ENCODE assay signal across 10 cellular contexts in genomic region chr16:11099672-11100195, GRCh38.
DNase-seq lines count a peak whose midpoint lies in the region; ATAC-seq, FAIRE-seq and TF ChIP-seq lines count a peak whose summit lies in the region.
"Had no signal": no experiment of that assay in that cellular context is flagged by ENCODE, and none has a peak within 500 bp of the region (broad histone marks: within the 10 kb centered on the region; RNA-seq: fewer than 3 reads in every experiment).

No MANE protein-coding gene starts in this region.

- H3K36me3 ChIP-seq in lower lobe of right lung = peaks cover 13% of the 10 kb centered on the region
- no peaks in the 10 kb centered on the region for H3K36me3 ChIP-seq in vagina
- peaks cover 0 to 17% (median 0%) of the 10 kb centered on the region in 3 donors for H3K36me3 ChIP-seq in tibial nerve

- H3K36me3 Mint-ChIP-seq in natural killer cell treated with Interleukin-12 subunit alpha and Interleukin-12 subunit beta and Interleukin-15 and Interleukin-18, amount 100 ng/mL, for 72 hours = no peaks in the 10 kb centered on the region
- no peaks in the 10 kb centered on the region for H3K36me3 Mint-ChIP-seq in natural killer cell
- H3K36me3 Mint-ChIP-seq in T-helper 2 cell treated with Interferon-gamma antibody and Interleukin-4, amounts not matched to agents 5 μg/mL and 100 μg/mL, for 36 hours (ENCODE audit: low read depth) = peaks cover 19% of the 10 kb centered on the region

- WGBS in tibial nerve, 2 donors = 78 to 83% methylated on average over 7 of the region's 7 CpGs

- ATAC-seq in natural killer cell treated with Interleukin-12 subunit alpha and Interleukin-12 subunit beta and Interleukin-15 and Interleukin-18, amount 100 ng/mL, for 72 hours = peak; percentile 25 to 37
- ATAC-seq in natural killer cell (no peak), lower lobe of right lung (no peak), HG03039 (IDR thresholded peaks at IDR 0.05; ENCODE audit: unreplicated experiment) (no peak)

- no peak overlapping the region for H3K4me3 ChIP-seq in lower lobe of right lung
- H3K4me3 ChIP-seq in vagina = no peak overlapping the region
- no peak overlapping the region for H3K4me3 ChIP-seq in tibial nerve

- TF ChIP-seq POLR2A in vagina (IDR thresholded peaks at IDR 0.05) (no peak), tibial nerve (IDR thresholded peaks at IDR 0.05) (no peak)

- FAIRE-seq in urothelium cell line (lab: Jason Lieb, UNC) = no peak

- H3K9me3 Mint-ChIP-seq in natural killer cell treated with Interleukin-12 subunit alpha and Interleukin-12 subunit beta and Interleukin-15 and Interleukin-18, amount 100 ng/mL, for 72 hours = no peaks in the 10 kb centered on the region
- H3K9me3 Mint-ChIP-seq in natural killer cell = no peaks in the 10 kb centered on the region
- no peaks in the 10 kb centered on the region for H3K9me3 Mint-ChIP-seq in T-helper 2 cell treated with Interferon-gamma antibody and Interleukin-4, amounts not matched to agents 5 μg/mL and 100 μg/mL, for 36 hours

- H3K27ac Mint-ChIP-seq in natural killer cell treated with Interleukin-12 subunit alpha and Interleukin-12 subunit beta and Interleukin-15 and Interleukin-18, amount 100 ng/mL, for 72 hours = peak overlapping the region; percentile 90 to 100
- peak overlapping the region in 1 of 2 donors; percentile 65 for H3K27ac Mint-ChIP-seq in natural killer cell
- peak overlapping the region; percentile 95 for H3K27ac Mint-ChIP-seq in T-helper 2 cell treated with Interferon-gamma antibody and Interleukin-4, amounts not matched to agents 5 μg/mL and 100 μg/mL, for 36 hours

- peaks cover 0 to 3% of the 10 kb centered on the region in 2 donors for H3K27me3 Mint-ChIP-seq in natural killer cell treated with Interleukin-12 subunit alpha and Interleukin-12 subunit beta and Interleukin-15 and Interleukin-18, amount 100 ng/mL, for 72 hours
- H3K27me3 Mint-ChIP-seq in natural killer cell (ENCODE audit: low read depth in 2 of 2) = no peaks in the 10 kb centered on the region
- H3K27me3 Mint-ChIP-seq in T-helper 2 cell treated with Interferon-gamma antibody and Interleukin-4, amounts not matched to agents 5 μg/mL and 100 μg/mL, for 36 hours (ENCODE audit: low read depth) = no peaks in the 10 kb centered on the region

- no peak for TF ChIP-seq EP300 in tibial nerve (IDR thresholded peaks at IDR 0.05)

- no peak for DNase-seq in natural killer cell treated with Interleukin-12 subunit alpha and Interleukin-12 subunit beta and Interleukin-15 and Interleukin-18, amount 100 ng/mL, for 72 hours (ENCODE audit: low spot score)
- DNase-seq in natural killer cell (no peak), lower lobe of right lung (no peak), vagina (ENCODE audit: extremely low spot score in 2 of 2) (no peak), urothelium cell line (ENCODE audit: low spot score) (no peak), tibial nerve (ENCODE audit: low spot score in 2 of 2) (no peak)
- no peak for DNase-seq in T-helper 2 cell treated with Interferon-gamma antibody and Interleukin-4, amounts not matched to agents 5 μg/mL and 100 μg/mL, for 36 hours (ENCODE audit: low spot score)
- DNase-seq: COR-L47; stimulated activated CD4-positive, alpha-beta T cell treated with anti-CD3 and anti-CD28 coated beads, Interleukin-4, amount 100 ng/mL, for 4 hours had no signal

- TF ChIP-seq CTCF in natural killer cell (IDR thresholded peaks at IDR 0.05) (no peak), lower lobe of right lung (IDR thresholded peaks at IDR 0.05) (no peak), vagina (IDR thresholded peaks at IDR 0.05) (no peak), tibial nerve (IDR thresholded peaks at IDR 0.05) (no peak)

- intact Hi-C loops in natural killer cell (cut with micrococcal nuclease) (no loop called here), lower lobe of right lung (cut with DNase I) (no loop called here), vagina (cut with DNase I) (loop anchor here (10.0 kb wide), 1 partner anchor 125 kb away; no protein-coding TSS in a partner anchor)

- H3K4me1 ChIP-seq in lower lobe of right lung (peaks cover 48% of the 10 kb centered on the region), vagina (peaks cover 55% of the 10 kb centered on the region), tibial nerve (peaks cover 0 to 41% (median 12%) of the 10 kb centered on the region in 4 donors)

- H3K27ac ChIP-seq in lower lobe of right lung (peak overlapping the region; percentile 24), vagina (peak overlapping the region; percentile 79), tibial nerve (peak overlapping the region in 2 of 4 donors; percentile 52 to 55)

- H3K4me3 Mint-ChIP-seq in natural killer cell treated with Interleukin-12 subunit alpha and Interleukin-12 subunit beta and Interleukin-15 and Interleukin-18, amount 100 ng/mL, for 72 hours = peak overlapping the region; percentile 70
- no peak overlapping the region for H3K4me3 Mint-ChIP-seq in natural killer cell
- H3K4me3 Mint-ChIP-seq in T-helper 2 cell treated with Interferon-gamma antibody and Interleukin-4, amounts not matched to agents 5 μg/mL and 100 μg/mL, for 36 hours = peak overlapping the region; percentile 75

- H3K27me3 ChIP-seq in lower lobe of right lung (ENCODE audit: low read depth) = no peaks in the 10 kb centered on the region
- no peaks in the 10 kb centered on the region for H3K27me3 ChIP-seq in vagina
- no peaks in the 10 kb centered on the region for H3K27me3 ChIP-seq in tibial nerve

- H3K9me3 ChIP-seq in lower lobe of right lung (no peaks in the 10 kb centered on the region), vagina (no peaks in the 10 kb centered on the region), tibial nerve (no peaks in the 10 kb centered on the region)

- peaks cover 56 to 61% of the 10 kb centered on the region in 2 donors for H3K4me1 Mint-ChIP-seq in natural killer cell treated with Interleukin-12 subunit alpha and Interleukin-12 subunit beta and Interleukin-15 and Interleukin-18, amount 100 ng/mL, for 72 hours (ENCODE audit: low read depth in 2 of 2)
- H3K4me1 Mint-ChIP-seq in natural killer cell = peaks cover 21 to 28% of the 10 kb centered on the region in 2 donors
- peaks cover 76% of the 10 kb centered on the region for H3K4me1 Mint-ChIP-seq in T-helper 2 cell treated with Interferon-gamma antibody and Interleukin-4, amounts not matched to agents 5 μg/mL and 100 μg/mL, for 36 hours (ENCODE audit: low read depth)

Comparison
In these comparisons a context has a peak if more than half of its experiments do, and no peak if none do; other contexts are left out.
1. ATAC-seq: peak in natural killer cell treated with Interleukin-12 subunit alpha and Interleukin-12 subunit beta and Interleukin-15 and Interleukin-18, amount 100 ng/mL, for 72 hours (2 of 2); none in natural killer cell (0 of 3), lower lobe of right lung (0 of 2) and HG03039 (single experiment).